Comparison of ENCODE assay signal across 8 cellular contexts in genomic region chr21:5022748-5023147, GRCh38.
DNase-seq lines count a peak whose midpoint lies in the region; ATAC-seq, FAIRE-seq and TF ChIP-seq lines count a peak whose summit lies in the region.
"Not testable (repeated sequence)": the region's sequence is repeated elsewhere in the genome, so short reads cannot be mapped to it uniquely, and the experiment has no call there.

No MANE protein-coding gene starts in this region.

- not testable (repeated sequence) for H3K9me3 ChIP-seq in A549; PC-3 (ENCODE audit: low read length); heart left ventricle; left lung; pancreas

- H3K4me1 ChIP-seq in A549; PC-3 (ENCODE audit: insufficient read depth, low read length); heart left ventricle; left lung; pancreas: not testable (repeated sequence)

- not testable (repeated sequence) for H3K9me2 ChIP-seq in PC-3 (replicated peaks; ENCODE audit: low read length)

- TF ChIP-seq CTCF in A549 (IDR thresholded peaks at IDR 0.05); PC-3 (conservative IDR thresholded peaks at IDR 0.05; ENCODE audit: low read depth, low read length); heart left ventricle (IDR thresholded peaks at IDR 0.05); left lung (IDR thresholded peaks at IDR 0.05); pancreas (IDR thresholded peaks at IDR 0.05): not testable (repeated sequence)

- H3K36me3 Mint-ChIP-seq in activated naive CD8-positive, alpha-beta T cell treated with anti-CD3 and anti-CD28 coated beads, Interleukin-2, amount 10 ng/mL, durations not matched to agents 7 days and 5 days = not testable (repeated sequence)

- no CpG with 5 or more reads among the region's 45 CpGs for WGBS in A549 (ENCODE audit: missing lambda C conversion rate)
- no CpG with 5 or more reads among the region's 45 CpGs for WGBS in heart left ventricle, 4 donors
- WGBS in pancreas, 2 donors = no CpG with 5 or more reads among the region's 45 CpGs

- H3K4me1 Mint-ChIP-seq in activated naive CD8-positive, alpha-beta T cell treated with anti-CD3 and anti-CD28 coated beads, Interleukin-2, amount 10 ng/mL, durations not matched to agents 7 days and 5 days = not testable (repeated sequence)

- not testable (repeated sequence) for H3K27ac Mint-ChIP-seq in activated naive CD8-positive, alpha-beta T cell treated with anti-CD3 and anti-CD28 coated beads, Interleukin-2, amount 10 ng/mL, durations not matched to agents 7 days and 5 days

- not testable (repeated sequence) for H3K36me3 ChIP-seq in PC-3 (ENCODE audit: low read depth, low read length); heart left ventricle; left lung; pancreas

- not testable (repeated sequence) for TF ChIP-seq EP300 in A549 (IDR thresholded peaks at IDR 0.05)

- DNase-seq in A549 (ENCODE audit: low read depth in 1 of 2, low spot score in 1 of 2); PC-3; activated naive CD8-positive, alpha-beta T cell treated with anti-CD3 and anti-CD28 coated beads, Interleukin-2, amount 10 ng/mL, durations not matched to agents 7 days and 5 days; heart left ventricle; left lung; pancreas: not testable (repeated sequence)

- not testable (repeated sequence) for H4K20me1 ChIP-seq in PC-3 (ENCODE audit: low read length)

- H3K27ac ChIP-seq in A549; PC-3 (ENCODE audit: low read length); heart left ventricle; left lung; pancreas: not testable (repeated sequence)

- H3F3A ChIP-seq in PC-3 (ENCODE audit: low read length, unreplicated experiment) = not testable (repeated sequence)

- POLR2A ChIA-PET in A549 (lab: Yijun Ruan, JAX); PC-3 (lab: Charles Lee; ENCODE audit: unreplicated experiment); activated naive CD8-positive, alpha-beta T cell treated with anti-CD3 and anti-CD28 coated beads, Interleukin-2, amount 10 ng/mL, durations not matched to agents 7 days and 5 days (lab: Charles Lee): not testable (repeated sequence)

- FAIRE-seq in A549 (lab: Jason Lieb, UNC); pancreas (lab: Jason Lieb, UNC): not testable (repeated sequence)

- not testable (repeated sequence) for H3K79me2 ChIP-seq in PC-3 (ENCODE audit: low read length)

- H3K27me3 Mint-ChIP-seq in activated naive CD8-positive, alpha-beta T cell treated with anti-CD3 and anti-CD28 coated beads, Interleukin-2, amount 10 ng/mL, durations not matched to agents 7 days and 5 days = not testable (repeated sequence)

- TF ChIP-seq RAD21 in A549 (conservative IDR thresholded peaks at IDR 0.05 in 1 of 2, IDR thresholded peaks at IDR 0.05 in 1 of 2) = not testable (repeated sequence)

- not testable (repeated sequence) for TF ChIP-seq POLR2A in A549 (IDR thresholded peaks at IDR 0.05; ENCODE audit: low read length); heart left ventricle (IDR thresholded peaks at IDR 0.05)

- H3K4me2 ChIP-seq in A549; PC-3 (ENCODE audit: low read length): not testable (repeated sequence)

- H3K9me3 Mint-ChIP-seq in activated naive CD8-positive, alpha-beta T cell treated with anti-CD3 and anti-CD28 coated beads, Interleukin-2, amount 10 ng/mL, durations not matched to agents 7 days and 5 days = not testable (repeated sequence)

- H2AFZ ChIP-seq in PC-3 (ENCODE audit: low read length) = not testable (repeated sequence)

- peak; percentile 63 to 72 for ATAC-seq in A549
- peak; percentile 18 for ATAC-seq in GM19324 (IDR thresholded peaks at IDR 0.05; ENCODE audit: low FRiP score, unreplicated experiment)
- ATAC-seq in HG02678 (IDR thresholded peaks at IDR 0.05; ENCODE audit: unreplicated experiment) = peak; percentile 11
- peak; percentile 40 for ATAC-seq in PC-3
- ATAC-seq in activated naive CD8-positive, alpha-beta T cell treated with anti-CD3 and anti-CD28 coated beads, Interleukin-2, amount 10 ng/mL, durations not matched to agents 7 days and 5 days (ENCODE audit: low read depth) = peak; percentile 3
- peak in 3 of 4 donors; percentile 29 to 43 (median 38) for ATAC-seq in heart left ventricle
- peak; percentile 77 for ATAC-seq in left lung
- peak; percentile 32 to 69 (median 56) for ATAC-seq in pancreas

- BruUV-seq in PC-3 (replicated peaks; lab: Mats Ljungman, UMichigan) = not testable (repeated sequence)

- H3K27me3 ChIP-seq in PC-3 (ENCODE audit: low read length); heart left ventricle; left lung; pancreas: not testable (repeated sequence)

- H3K4me3 ChIP-seq in A549; PC-3 (ENCODE audit: low read length); heart left ventricle; left lung; pancreas: not testable (repeated sequence)

- intact Hi-C loops in PC-3 (cut with micrococcal nuclease); heart left ventricle (cut with DNase I); left lung (cut with DNase I); pancreas (cut with DNase I): not testable (repeated sequence)

- CTCF ChIA-PET in A549 (lab: Yijun Ruan, JAX); PC-3 (lab: Charles Lee): not testable (repeated sequence)

- H3K4me3 Mint-ChIP-seq in activated naive CD8-positive, alpha-beta T cell treated with anti-CD3 and anti-CD28 coated beads, Interleukin-2, amount 10 ng/mL, durations not matched to agents 7 days and 5 days = not testable (repeated sequence)

- H3K9ac ChIP-seq in PC-3 (ENCODE audit: low read length) = not testable (repeated sequence)

Comparison
In these comparisons a context has a peak if more than half of its experiments do, and no peak if none do; other contexts are left out.
1. ATAC-seq: peak in every context shown above with its lines; median percentile 77 in left lung; 68 in A549; 56 in pancreas; 40 in PC-3; 38 in heart left ventricle; 18 in GM19324; 11 in HG02678; 3 in activated naive CD8-positive, alpha-beta T cell treated with anti-CD3 and anti-CD28 coated beads, Interleukin-2, amount 10 ng/mL, durations not matched to agents 7 days and 5 days.